9 cellular contexts compared by ENCODE assay signal in genomic region chr3:160038862-160039562, GRCh38. TPM values are rescaled to one million over a fixed set of nuclear protein-coding genes. Genes with fewer than 3 reads are reported as not detected.
DNase-seq lines count a peak whose midpoint lies in the region; ATAC-seq and TF ChIP-seq lines count a peak whose summit lies in the region.
"Had no signal": no experiment of that assay in that cellular context is flagged by ENCODE, and none has a peak within 500 bp of the region (broad histone marks: within the 10 kb centered on the region; RNA-seq: fewer than 3 reads in every experiment).

No MANE protein-coding gene starts in this region.

- H3K9me3 Mint-ChIP-seq in endothelial cell (ENCODE audit: unreplicated experiment) (peaks cover 5% of the 10 kb centered on the region), osteocyte (ENCODE audit: unreplicated experiment) (peaks cover 17% of the 10 kb centered on the region)

- DNase-seq in NCI-H345 (lab: John Stamatoyannopoulos, UW) (peak; percentile 30), NCI-H345 treated with DMSO at 0.1 percent for 48 hours (lab: John Stamatoyannopoulos, UW; ENCODE audit: unreplicated experiment) (no peak), NCI-H2107 (lab: John Stamatoyannopoulos, UW) (peak; percentile 27), endothelial cell (ENCODE audit: low spot score) (peak; percentile 37), osteocyte (ENCODE audit: extremely low spot score, unreplicated experiment) (no peak), foreskin melanocyte (no peak), SKM-1 (lab: John Stamatoyannopoulos, UW; ENCODE audit: unreplicated experiment) (no peak)

- TF ChIP-seq CTCF in endothelial cell (IDR thresholded peaks at IDR 0.05; ENCODE audit: unreplicated experiment) (no peak), osteocyte (IDR thresholded peaks at IDR 0.05) (no peak)

- H3K27ac Mint-ChIP-seq in endothelial cell (ENCODE audit: unreplicated experiment): no peak overlapping the region
- H3K27ac Mint-ChIP-seq in osteocyte (ENCODE audit: unreplicated experiment): no peak overlapping the region

- H3K36me3 Mint-ChIP-seq in endothelial cell (ENCODE audit: low read depth, unreplicated experiment) (peaks cover 15% of the 10 kb centered on the region), osteocyte (ENCODE audit: unreplicated experiment) (peaks cover 2% of the 10 kb centered on the region)

- H3K4me3 Mint-ChIP-seq in endothelial cell (ENCODE audit: unreplicated experiment) (no peak overlapping the region), osteocyte (ENCODE audit: unreplicated experiment) (peak overlapping the region; percentile 65)

- no peak for ATAC-seq in GM21515 (IDR thresholded peaks at IDR 0.05; ENCODE audit: unreplicated experiment)
- ATAC-seq: left colon had no signal

- H3K27me3 Mint-ChIP-seq in endothelial cell (ENCODE audit: unreplicated experiment) (peaks cover 14% of the 10 kb centered on the region), osteocyte (ENCODE audit: unreplicated experiment) (peaks cover 50% of the 10 kb centered on the region)

- H3K4me1 Mint-ChIP-seq in endothelial cell (ENCODE audit: unreplicated experiment) (no peaks in the 10 kb centered on the region), osteocyte (ENCODE audit: unreplicated experiment) (peaks cover 8% of the 10 kb centered on the region)

RNA-seq across cellular contexts. Expression of gene IL12A, which starts 50.4 kb away (rescaled TPM):
- total RNA-seq in endothelial cell (ENCODE audit: unreplicated experiment): 0.67 TPM
- 0.50 TPM in 1 of 2 replicates, not detected in the other for total RNA-seq in osteocyte

Comparison
In these comparisons a context has a peak if more than half of its experiments do, and no peak if none do; other contexts are left out.
1. DNase-seq: peak in NCI-H345 (single experiment), NCI-H2107 (single experiment) and endothelial cell (single experiment); none in NCI-H345 treated with DMSO at 0.1 percent for 48 hours (single experiment), osteocyte (single experiment), foreskin melanocyte (single experiment) and SKM-1 (single experiment).